ENCODE assay signal across 9 cellular contexts in the genomic region with DNA sequence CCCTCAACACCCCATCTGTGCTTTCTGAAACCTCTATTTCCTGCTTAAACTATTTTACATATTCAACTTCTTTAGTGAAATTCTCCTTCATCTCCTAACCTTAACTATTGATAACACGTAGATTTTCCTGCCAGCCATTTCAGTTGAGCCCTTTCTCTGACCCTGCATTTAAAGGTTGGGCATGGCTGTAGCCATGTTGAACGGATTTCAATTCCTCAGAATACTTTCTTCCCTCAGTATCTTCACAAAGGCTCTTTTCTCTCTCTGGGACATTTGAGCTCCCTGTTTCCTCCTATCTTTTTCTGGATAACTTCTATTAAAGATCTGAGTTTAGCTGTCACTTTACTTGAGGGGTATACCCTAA. TPM values are rescaled to one million over a fixed set of nuclear protein-coding genes. Genes with fewer than 3 reads are reported as not detected.
DNase-seq lines count a peak whose midpoint lies in the region; ATAC-seq, FAIRE-seq and TF ChIP-seq lines count a peak whose summit lies in the region.
"Had no signal": no experiment of that assay in that cellular context is flagged by ENCODE, and none has a peak within 500 bp of the region (broad histone marks: within the 10 kb centered on the region; RNA-seq: fewer than 3 reads in every experiment).

No MANE protein-coding gene starts in this region.

- H3K4me1 ChIP-seq in kidney (ENCODE audit: control insufficient read depth in 1 of 2, insufficient read depth in 1 of 2, low read depth in 1 of 2, low read length in 2 of 2) (peaks cover 15% of the 10 kb centered on the region in 2 donors), suprapubic skin (peaks cover 34% of the 10 kb centered on the region)

- peaks cover 41% of the 10 kb centered on the region for H3K4me1 Mint-ChIP-seq in activated CD4-positive, alpha-beta T cell treated with anti-CD3 and anti-CD28 coated beads, Interleukin-2, amount 10 ng/mL, durations not matched to agents 24 days and 14 days

- TF ChIP-seq POLR2A in suprapubic skin (IDR thresholded peaks at IDR 0.05) = no peak

- 45% methylated on average over 2 of the region's 2 CpGs for WGBS in suprapubic skin

- intact Hi-C loops in activated CD4-positive, alpha-beta T cell treated with anti-CD3 and anti-CD28 coated beads, Interleukin-2, amount 10 ng/mL, durations not matched to agents 24 days and 14 days (cut with micrococcal nuclease) = loop anchor here (2.0 to 5.0 kb wide), 4 partner anchors 26 to 228 kb away; a partner anchor contains a TSS
- intact Hi-C loops in kidney (cut with DNase I) = no loop called here

- no peaks in the 10 kb centered on the region for H3K9me3 Mint-ChIP-seq in activated CD4-positive, alpha-beta T cell treated with anti-CD3 and anti-CD28 coated beads, Interleukin-2, amount 10 ng/mL, durations not matched to agents 24 days and 14 days
- H3K9me3 Mint-ChIP-seq in activated naive CD4-positive, alpha-beta T cell treated with anti-CD3 and anti-CD28 coated beads, Interleukin-2, amount 50 U/mL, for 72 hours = no peaks in the 10 kb centered on the region

- H3K27me3 ChIP-seq in suprapubic skin = no peaks in the 10 kb centered on the region

- FAIRE-seq in kidney (lab: Jason Lieb, UNC) = no peak

- TF ChIP-seq CTCF in kidney (IDR thresholded peaks at IDR 0.05; ENCODE audit: borderline replicate concordance, extremely low read depth, insufficient read depth) = no peak
- no peak for TF ChIP-seq CTCF in suprapubic skin (IDR thresholded peaks at IDR 0.05)

- H3K36me3 ChIP-seq in kidney (ENCODE audit: control insufficient read depth in 1 of 2, insufficient read depth in 2 of 2, low read length in 2 of 2) (peaks cover 0 to 4% of the 10 kb centered on the region in 2 donors), suprapubic skin (peaks cover 5% of the 10 kb centered on the region)

- no peak for TF ChIP-seq EP300 in suprapubic skin (IDR thresholded peaks at IDR 0.05)

- H3K36me3 Mint-ChIP-seq in activated CD4-positive, alpha-beta T cell treated with anti-CD3 and anti-CD28 coated beads, Interleukin-2, amount 10 ng/mL, durations not matched to agents 24 days and 14 days (ENCODE audit: low read depth) = peaks cover 16% of the 10 kb centered on the region
- peaks cover 22 to 28% of the 10 kb centered on the region in 2 donors for H3K36me3 Mint-ChIP-seq in activated naive CD4-positive, alpha-beta T cell treated with anti-CD3 and anti-CD28 coated beads, Interleukin-2, amount 50 U/mL, for 72 hours

- H3K9me3 ChIP-seq in kidney (ENCODE audit: control insufficient read depth in 1 of 2, low read length in 2 of 2) = no peaks in the 10 kb centered on the region
- H3K9me3 ChIP-seq in suprapubic skin = no peaks in the 10 kb centered on the region

- peak overlapping the region; percentile 95 for H3K4me3 Mint-ChIP-seq in activated CD4-positive, alpha-beta T cell treated with anti-CD3 and anti-CD28 coated beads, Interleukin-2, amount 10 ng/mL, durations not matched to agents 24 days and 14 days

- H3K27me3 Mint-ChIP-seq in activated CD4-positive, alpha-beta T cell treated with anti-CD3 and anti-CD28 coated beads, Interleukin-2, amount 10 ng/mL, durations not matched to agents 24 days and 14 days = no peaks in the 10 kb centered on the region

- H3K9ac ChIP-seq in kidney (ENCODE audit: low read length in 2 of 2) = peak overlapping the region; percentile 61 to 98

- H3K4me3 ChIP-seq in kidney (ENCODE audit: low read length in 2 of 2) (peak overlapping the region; percentile 98 to 99), suprapubic skin (peak overlapping the region; percentile 89)

- no peak for ATAC-seq in activated naive CD4-positive, alpha-beta T cell treated with anti-CD3 and anti-CD28 coated beads, Interleukin-2, amount 50 U/mL, for 72 hours
- ATAC-seq in GM21529 (IDR thresholded peaks at IDR 0.05; ENCODE audit: unreplicated experiment) = no peak

- H3K27ac Mint-ChIP-seq in activated CD4-positive, alpha-beta T cell treated with anti-CD3 and anti-CD28 coated beads, Interleukin-2, amount 10 ng/mL, durations not matched to agents 24 days and 14 days = peak overlapping the region; percentile 98
- H3K27ac Mint-ChIP-seq in activated naive CD4-positive, alpha-beta T cell treated with anti-CD3 and anti-CD28 coated beads, Interleukin-2, amount 50 U/mL, for 72 hours = peak overlapping the region; percentile 99

- H3K27ac ChIP-seq in kidney (ENCODE audit: low read depth in 2 of 2, low read length in 2 of 2) (no peak overlapping the region), suprapubic skin (no peak overlapping the region)

- peak; percentile 51 for DNase-seq in activated CD4-positive, alpha-beta T cell treated with anti-CD3 and anti-CD28 coated beads, Interleukin-2, amount 10 ng/mL, durations not matched to agents 24 days and 14 days
- DNase-seq in activated CD4-positive, alpha-beta T cell treated with anti-CD3 and anti-CD28 coated beads for 1 hour = no peak
- DNase-seq in activated naive CD4-positive, alpha-beta T cell treated with anti-CD3 and anti-CD28 coated beads, Interleukin-2, amount 50 U/mL, for 72 hours (ENCODE audit: low spot score in 2 of 2) = no peak
- no peak for DNase-seq in kidney
- no peak for DNase-seq in suprapubic skin (ENCODE audit: low spot score in 2 of 2)
- DNase-seq in hypothalamus (lab: John Stamatoyannopoulos, UW) = no peak
- no peak for DNase-seq in iPS-NIHi7 (ENCODE audit: extremely low spot score)
- DNase-seq: hippocampal formation had no signal

RNA-seq across cellular contexts. Expression of a gene that starts 1.2 kb away (rescaled TPM):
- total RNA-seq in activated CD4-positive, alpha-beta T cell treated with anti-CD3 and anti-CD28 coated beads, Interleukin-2, amount 10 ng/mL, durations not matched to agents 24 days and 14 days = 92.3 and 97.5 TPM in 2 replicates
- total RNA-seq in activated naive CD4-positive, alpha-beta T cell treated with anti-CD3 and anti-CD28 coated beads, Interleukin-2, amount 50 U/mL, for 72 hours = 10 to 100 TPM; 62.8 to 91.0 TPM
- total RNA-seq in kidney (51.9 TPM), suprapubic skin (10 to 100 TPM; 42.0 to 74.3 (median 48.9) TPM)
- 32.0 TPM for polyA plus RNA-seq in kidney (ENCODE audit: insufficient read depth, low read depth, low replicate concordance)

RNA-seq across cellular contexts. Expression of a gene that starts 1.3 kb away (rescaled TPM):
- 55.8 and 62.0 TPM in 2 replicates for total RNA-seq in activated CD4-positive, alpha-beta T cell treated with anti-CD3 and anti-CD28 coated beads, Interleukin-2, amount 10 ng/mL, durations not matched to agents 24 days and 14 days
- total RNA-seq in activated naive CD4-positive, alpha-beta T cell treated with anti-CD3 and anti-CD28 coated beads, Interleukin-2, amount 50 U/mL, for 72 hours = 10 to 100 TPM; 66.1 to 99.4 TPM
- 45.6 TPM for total RNA-seq in kidney
- 87.5 TPM for polyA plus RNA-seq in kidney (ENCODE audit: insufficient read depth, low read depth, low replicate concordance)
- 10 to 100 TPM; 21.3 to 31.0 (median 24.3) TPM for total RNA-seq in suprapubic skin
